ENCODE assay signal across 1 cellular context in the genomic region with DNA sequence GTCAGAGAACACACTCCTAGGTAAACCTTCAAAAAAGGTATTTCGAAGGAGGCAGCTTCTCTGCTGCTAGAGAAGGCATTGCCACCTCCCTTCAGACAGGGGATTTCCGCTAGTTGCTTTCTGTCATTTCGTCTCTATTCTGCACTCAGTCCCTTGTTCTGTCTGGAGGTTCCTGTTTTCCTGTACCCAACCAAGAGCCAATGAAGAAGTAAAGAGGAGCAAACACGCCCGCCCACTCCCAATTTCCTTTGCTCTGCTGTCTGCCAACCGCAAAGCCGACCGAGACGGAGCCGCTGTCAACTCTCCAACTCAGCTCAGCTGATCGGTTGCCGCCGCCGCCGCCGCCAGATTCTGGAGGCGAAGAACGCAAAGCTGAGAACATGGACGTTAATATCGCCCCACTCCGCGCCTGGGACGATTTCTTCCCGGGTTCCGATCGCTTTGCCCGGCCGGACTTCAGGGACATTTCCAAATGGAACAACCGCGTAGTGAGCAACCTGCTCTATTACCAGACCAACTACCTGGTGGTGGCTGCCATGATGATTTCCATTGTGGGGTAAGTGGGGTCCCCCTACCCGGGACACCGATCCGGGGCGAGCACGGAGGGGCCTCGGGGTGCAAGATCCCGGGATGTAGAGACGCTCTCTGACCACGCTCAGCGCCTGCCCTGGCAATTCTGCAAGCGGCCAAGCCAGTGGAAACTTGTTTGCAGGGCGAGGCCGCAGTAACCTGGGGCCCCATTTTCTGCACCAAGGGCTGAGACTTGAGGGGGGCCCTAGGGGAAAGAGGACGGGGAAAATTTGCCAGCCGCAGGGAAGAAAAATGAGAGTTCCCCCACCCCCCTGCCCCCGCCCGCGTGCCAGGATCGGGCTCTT.
TF ChIP-seq lines count a peak whose summit lies in the region.

A gene with protein sequence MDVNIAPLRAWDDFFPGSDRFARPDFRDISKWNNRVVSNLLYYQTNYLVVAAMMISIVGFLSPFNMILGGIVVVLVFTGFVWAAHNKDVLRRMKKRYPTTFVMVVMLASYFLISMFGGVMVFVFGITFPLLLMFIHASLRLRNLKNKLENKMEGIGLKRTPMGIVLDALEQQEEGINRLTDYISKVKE (plus strand): TSS at position 270 of the 875 bp plus-strand sequence. CDS start 111 bp downstream, at position 381.

TF ChIP-seq in HepG2, 621 proteins besides CTCF, POLR2A, EP300 and RAD21 (continued from another document and continues in another):
- TF ChIP-seq, protein P1, sequence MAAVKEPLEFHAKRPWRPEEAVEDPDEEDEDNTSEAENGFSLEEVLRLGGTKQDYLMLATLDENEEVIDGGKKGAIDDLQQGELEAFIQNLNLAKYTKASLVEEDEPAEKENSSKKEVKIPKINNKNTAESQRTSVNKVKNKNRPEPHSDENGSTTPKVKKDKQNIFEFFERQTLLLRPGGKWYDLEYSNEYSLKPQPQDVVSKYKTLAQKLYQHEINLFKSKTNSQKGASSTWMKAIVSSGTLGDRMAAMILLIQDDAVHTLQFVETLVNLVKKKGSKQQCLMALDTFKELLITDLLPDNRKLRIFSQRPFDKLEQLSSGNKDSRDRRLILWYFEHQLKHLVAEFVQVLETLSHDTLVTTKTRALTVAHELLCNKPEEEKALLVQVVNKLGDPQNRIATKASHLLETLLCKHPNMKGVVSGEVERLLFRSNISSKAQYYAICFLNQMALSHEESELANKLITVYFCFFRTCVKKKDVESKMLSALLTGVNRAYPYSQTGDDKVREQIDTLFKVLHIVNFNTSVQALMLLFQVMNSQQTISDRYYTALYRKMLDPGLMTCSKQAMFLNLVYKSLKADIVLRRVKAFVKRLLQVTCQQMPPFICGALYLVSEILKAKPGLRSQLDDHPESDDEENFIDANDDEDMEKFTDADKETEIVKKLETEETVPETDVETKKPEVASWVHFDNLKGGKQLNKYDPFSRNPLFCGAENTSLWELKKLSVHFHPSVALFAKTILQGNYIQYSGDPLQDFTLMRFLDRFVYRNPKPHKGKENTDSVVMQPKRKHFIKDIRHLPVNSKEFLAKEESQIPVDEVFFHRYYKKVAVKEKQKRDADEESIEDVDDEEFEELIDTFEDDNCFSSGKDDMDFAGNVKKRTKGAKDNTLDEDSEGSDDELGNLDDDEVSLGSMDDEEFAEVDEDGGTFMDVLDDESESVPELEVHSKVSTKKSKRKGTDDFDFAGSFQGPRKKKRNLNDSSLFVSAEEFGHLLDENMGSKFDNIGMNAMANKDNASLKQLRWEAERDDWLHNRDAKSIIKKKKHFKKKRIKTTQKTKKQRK (IDR thresholded peaks at IDR 0.05; ENCODE audit: low read length): no peak
- TF ChIP-seq PHF5A (CRISPR knock-in tag; IDR thresholded peaks at IDR 0.05; ENCODE audit: low read depth, unreplicated experiment) (no peak), ZNF235 (CRISPR knock-in tag; IDR thresholded peaks at IDR 0.05; ENCODE audit: borderline replicate concordance) (no peak), U2AF1 (optimal IDR thresholded peaks at IDR 0.05; ENCODE audit: low read depth, low read length) (no peak), ATRX (CRISPR knock-in tag; IDR thresholded peaks at IDR 0.05; ENCODE audit: borderline replicate concordance) (no peak), MATR3 (CRISPR knock-in tag; IDR thresholded peaks at IDR 0.05) (no peak), RFX5 (IDR thresholded peaks at IDR 0.05; ENCODE audit: low read depth, low read length) (no peak), RFX3 (CRISPR knock-in tag; IDR thresholded peaks at IDR 0.05) (no peak), ZFAT (CRISPR knock-in tag; conservative IDR thresholded peaks at IDR 0.05) (no peak), ZNF549 (CRISPR knock-in tag; IDR thresholded peaks at IDR 0.05) (no peak), TBX2 (CRISPR knock-in tag; IDR thresholded peaks at IDR 0.05; ENCODE audit: borderline replicate concordance) (peak; percentile 63), NFIB (CRISPR knock-in tag; IDR thresholded peaks at IDR 0.05; ENCODE audit: borderline replicate concordance) (no peak), SP4 (CRISPR knock-in tag; IDR thresholded peaks at IDR 0.05) (no peak), CBX2 (IDR thresholded peaks at IDR 0.05; ENCODE audit: low read depth, low read length) (no peak), CBX2 (CRISPR knock-in tag; IDR thresholded peaks at IDR 0.05; ENCODE audit: low read depth) (no peak), ZNF329 (CRISPR knock-in tag; IDR thresholded peaks at IDR 0.05; ENCODE audit: low read depth) (no peak), HCFC1 (IDR thresholded peaks at IDR 0.05; ENCODE audit: low read depth, low read length) (no peak), GATAD2A (CRISPR knock-in tag; IDR thresholded peaks at IDR 0.05) (peak; percentile 42; the same call in 1 of the 2 replicates), BHLHE40 (IDR thresholded peaks at IDR 0.05; ENCODE audit: low read length) (no peak), ZNF20 (CRISPR knock-in tag; IDR thresholded peaks at IDR 0.05) (no peak), MTF2 (CRISPR knock-in tag; IDR thresholded peaks at IDR 0.05; ENCODE audit: borderline replicate concordance) (no peak), ZNF614 (CRISPR knock-in tag; IDR thresholded peaks at IDR 0.05; ENCODE audit: borderline replicate concordance) (peak; percentile 82; the same call in 1 of the 2 replicates), ZNF775 (CRISPR knock-in tag; IDR thresholded peaks at IDR 0.05; ENCODE audit: borderline replicate concordance) (no peak), ZNF501 (CRISPR knock-in tag; IDR thresholded peaks at IDR 0.05) (peak; percentile 61; the same call in 1 of the 2 replicates), IKZF1 (IDR thresholded peaks at IDR 0.05) (no peak), MZF1 (CRISPR knock-in tag; IDR thresholded peaks at IDR 0.05; ENCODE audit: borderline replicate concordance) (no peak)
- TF ChIP-seq, protein P2, sequence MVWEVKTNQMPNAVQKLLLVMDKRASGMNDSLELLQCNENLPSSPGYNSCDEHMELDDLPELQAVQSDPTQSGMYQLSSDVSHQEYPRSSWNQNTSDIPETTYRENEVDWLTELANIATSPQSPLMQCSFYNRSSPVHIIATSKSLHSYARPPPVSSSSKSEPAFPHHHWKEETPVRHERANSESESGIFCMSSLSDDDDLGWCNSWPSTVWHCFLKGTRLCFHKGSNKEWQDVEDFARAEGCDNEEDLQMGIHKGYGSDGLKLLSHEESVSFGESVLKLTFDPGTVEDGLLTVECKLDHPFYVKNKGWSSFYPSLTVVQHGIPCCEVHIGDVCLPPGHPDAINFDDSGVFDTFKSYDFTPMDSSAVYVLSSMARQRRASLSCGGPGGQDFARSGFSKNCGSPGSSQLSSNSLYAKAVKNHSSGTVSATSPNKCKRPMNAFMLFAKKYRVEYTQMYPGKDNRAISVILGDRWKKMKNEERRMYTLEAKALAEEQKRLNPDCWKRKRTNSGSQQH (CRISPR knock-in tag; IDR thresholded peaks at IDR 0.05; ENCODE audit: low read depth): no peak
- TF ChIP-seq, protein P3, sequence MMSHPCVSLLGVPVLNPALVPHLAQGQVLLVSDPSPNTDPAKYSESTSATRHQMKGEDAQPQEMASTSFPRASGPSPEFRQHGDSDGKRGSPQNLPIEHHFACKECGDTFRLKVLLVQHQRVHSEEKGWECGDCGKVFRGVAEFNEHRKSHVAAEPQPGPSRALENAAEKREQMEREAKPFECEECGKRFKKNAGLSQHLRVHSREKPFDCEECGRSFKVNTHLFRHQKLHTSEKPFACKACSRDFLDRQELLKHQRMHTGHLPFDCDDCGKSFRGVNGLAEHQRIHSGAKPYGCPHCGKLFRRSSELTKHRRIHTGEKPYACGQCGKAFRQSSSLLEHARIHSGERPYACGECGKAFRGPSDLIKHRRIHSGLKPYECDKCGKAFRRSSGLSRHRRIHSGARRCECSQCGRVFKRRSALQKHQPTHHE (CRISPR knock-in tag; IDR thresholded peaks at IDR 0.05; ENCODE audit: borderline replicate concordance): no peak
- TF ChIP-seq, protein P4, sequence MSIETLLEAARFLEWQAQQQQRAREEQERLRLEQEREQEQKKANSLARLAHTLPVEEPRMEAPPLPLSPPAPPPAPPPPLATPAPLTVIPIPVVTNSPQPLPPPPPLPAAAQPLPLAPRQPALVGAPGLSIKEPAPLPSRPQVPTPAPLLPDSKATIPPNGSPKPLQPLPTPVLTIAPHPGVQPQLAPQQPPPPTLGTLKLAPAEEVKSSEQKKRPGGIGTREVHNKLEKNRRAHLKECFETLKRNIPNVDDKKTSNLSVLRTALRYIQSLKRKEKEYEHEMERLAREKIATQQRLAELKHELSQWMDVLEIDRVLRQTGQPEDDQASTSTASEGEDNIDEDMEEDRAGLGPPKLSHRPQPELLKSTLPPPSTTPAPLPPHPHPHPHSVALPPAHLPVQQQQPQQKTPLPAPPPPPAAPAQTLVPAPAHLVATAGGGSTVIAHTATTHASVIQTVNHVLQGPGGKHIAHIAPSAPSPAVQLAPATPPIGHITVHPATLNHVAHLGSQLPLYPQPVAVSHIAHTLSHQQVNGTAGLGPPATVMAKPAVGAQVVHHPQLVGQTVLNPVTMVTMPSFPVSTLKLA (IDR thresholded peaks at IDR 0.05): no peak
- TF ChIP-seq, protein P5, sequence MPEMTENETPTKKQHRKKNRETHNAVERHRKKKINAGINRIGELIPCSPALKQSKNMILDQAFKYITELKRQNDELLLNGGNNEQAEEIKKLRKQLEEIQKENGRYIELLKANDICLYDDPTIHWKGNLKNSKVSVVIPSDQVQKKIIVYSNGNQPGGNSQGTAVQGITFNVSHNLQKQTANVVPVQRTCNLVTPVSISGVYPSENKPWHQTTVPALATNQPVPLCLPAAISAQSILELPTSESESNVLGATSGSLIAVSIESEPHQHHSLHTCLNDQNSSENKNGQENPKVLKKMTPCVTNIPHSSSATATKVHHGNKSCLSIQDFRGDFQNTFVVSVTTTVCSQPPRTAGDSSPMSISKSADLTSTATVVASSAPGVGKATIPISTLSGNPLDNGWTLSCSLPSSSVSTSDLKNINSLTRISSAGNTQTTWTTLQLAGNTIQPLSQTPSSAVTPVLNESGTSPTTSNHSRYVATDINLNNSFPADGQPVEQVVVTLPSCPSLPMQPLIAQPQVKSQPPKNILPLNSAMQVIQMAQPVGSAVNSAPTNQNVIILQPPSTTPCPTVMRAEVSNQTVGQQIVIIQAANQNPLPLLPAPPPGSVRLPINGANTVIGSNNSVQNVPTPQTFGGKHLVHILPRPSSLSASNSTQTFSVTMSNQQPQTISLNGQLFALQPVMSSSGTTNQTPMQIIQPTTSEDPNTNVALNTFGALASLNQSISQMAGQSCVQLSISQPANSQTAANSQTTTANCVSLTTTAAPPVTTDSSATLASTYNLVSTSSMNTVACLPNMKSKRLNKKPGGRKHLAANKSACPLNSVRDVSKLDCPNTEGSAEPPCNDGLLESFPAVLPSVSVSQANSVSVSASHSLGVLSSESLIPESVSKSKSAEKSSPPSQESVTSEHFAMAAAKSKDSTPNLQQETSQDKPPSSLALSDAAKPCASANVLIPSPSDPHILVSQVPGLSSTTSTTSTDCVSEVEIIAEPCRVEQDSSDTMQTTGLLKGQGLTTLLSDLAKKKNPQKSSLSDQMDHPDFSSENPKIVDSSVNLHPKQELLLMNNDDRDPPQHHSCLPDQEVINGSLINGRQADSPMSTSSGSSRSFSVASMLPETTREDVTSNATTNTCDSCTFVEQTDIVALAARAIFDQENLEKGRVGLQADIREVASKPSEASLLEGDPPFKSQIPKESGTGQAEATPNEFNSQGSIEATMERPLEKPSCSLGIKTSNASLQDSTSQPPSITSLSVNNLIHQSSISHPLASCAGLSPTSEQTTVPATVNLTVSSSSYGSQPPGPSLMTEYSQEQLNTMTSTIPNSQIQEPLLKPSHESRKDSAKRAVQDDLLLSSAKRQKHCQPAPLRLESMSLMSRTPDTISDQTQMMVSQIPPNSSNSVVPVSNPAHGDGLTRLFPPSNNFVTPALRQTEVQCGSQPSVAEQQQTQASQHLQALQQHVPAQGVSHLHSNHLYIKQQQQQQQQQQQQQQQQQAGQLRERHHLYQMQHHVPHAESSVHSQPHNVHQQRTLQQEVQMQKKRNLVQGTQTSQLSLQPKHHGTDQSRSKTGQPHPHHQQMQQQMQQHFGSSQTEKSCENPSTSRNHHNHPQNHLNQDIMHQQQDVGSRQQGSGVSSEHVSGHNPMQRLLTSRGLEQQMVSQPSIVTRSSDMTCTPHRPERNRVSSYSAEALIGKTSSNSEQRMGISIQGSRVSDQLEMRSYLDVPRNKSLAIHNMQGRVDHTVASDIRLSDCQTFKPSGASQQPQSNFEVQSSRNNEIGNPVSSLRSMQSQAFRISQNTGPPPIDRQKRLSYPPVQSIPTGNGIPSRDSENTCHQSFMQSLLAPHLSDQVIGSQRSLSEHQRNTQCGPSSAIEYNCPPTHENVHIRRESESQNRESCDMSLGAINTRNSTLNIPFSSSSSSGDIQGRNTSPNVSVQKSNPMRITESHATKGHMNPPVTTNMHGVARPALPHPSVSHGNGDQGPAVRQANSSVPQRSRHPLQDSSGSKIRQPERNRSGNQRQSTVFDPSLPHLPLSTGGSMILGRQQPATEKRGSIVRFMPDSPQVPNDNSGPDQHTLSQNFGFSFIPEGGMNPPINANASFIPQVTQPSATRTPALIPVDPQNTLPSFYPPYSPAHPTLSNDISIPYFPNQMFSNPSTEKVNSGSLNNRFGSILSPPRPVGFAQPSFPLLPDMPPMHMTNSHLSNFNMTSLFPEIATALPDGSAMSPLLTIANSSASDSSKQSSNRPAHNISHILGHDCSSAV (CRISPR knock-in tag; IDR thresholded peaks at IDR 0.05; ENCODE audit: borderline replicate concordance): no peak
- TF ChIP-seq, protein P6, sequence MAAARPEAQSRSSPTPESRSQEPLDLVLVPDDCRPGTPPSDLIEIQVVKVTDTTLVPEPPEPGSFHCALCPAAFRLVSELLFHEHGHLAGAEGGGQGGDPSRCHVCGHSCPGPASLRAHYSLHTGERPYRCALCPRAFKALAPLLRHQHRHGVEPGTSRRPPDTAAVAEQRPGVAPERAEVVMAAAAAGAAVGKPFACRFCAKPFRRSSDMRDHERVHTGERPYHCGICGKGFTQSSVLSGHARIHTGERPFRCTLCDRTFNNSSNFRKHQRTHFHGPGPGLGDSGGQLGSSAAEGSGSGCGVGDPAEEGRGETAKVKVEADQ (CRISPR knock-in tag; IDR thresholded peaks at IDR 0.05; ENCODE audit: borderline replicate concordance): no peak; the same call in 1 of the 2 replicates
- TF ChIP-seq, protein P7, sequence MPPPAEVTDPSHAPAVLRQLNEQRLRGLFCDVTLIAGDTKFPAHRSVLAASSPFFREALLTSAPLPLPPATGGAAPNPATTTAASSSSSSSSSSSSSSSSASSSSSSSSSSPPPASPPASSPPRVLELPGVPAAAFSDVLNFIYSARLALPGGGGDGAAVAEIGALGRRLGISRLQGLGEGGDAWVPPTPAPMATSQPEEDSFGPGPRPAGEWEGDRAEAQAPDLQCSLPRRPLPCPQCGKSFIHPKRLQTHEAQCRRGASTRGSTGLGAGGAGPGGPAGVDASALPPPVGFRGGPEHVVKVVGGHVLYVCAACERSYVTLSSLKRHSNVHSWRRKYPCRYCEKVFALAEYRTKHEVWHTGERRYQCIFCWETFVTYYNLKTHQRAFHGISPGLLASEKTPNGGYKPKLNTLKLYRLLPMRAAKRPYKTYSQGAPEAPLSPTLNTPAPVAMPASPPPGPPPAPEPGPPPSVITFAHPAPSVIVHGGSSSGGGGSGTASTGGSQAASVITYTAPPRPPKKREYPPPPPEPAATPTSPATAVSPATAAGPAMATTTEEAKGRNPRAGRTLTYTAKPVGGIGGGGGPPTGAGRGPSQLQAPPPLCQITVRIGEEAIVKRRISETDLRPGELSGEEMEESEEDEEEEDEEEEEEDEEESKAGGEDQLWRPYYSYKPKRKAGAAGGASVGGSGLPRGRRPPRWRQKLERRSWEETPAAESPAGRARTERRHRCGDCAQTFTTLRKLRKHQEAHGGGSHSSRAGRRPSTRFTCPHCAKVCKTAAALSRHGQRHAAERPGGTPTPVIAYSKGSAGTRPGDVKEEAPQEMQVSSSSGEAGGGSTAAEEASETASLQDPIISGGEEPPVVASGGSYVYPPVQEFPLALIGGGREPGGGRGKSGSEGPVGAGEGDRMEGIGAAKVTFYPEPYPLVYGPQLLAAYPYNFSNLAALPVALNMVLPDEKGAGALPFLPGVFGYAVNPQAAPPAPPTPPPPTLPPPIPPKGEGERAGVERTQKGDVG (CRISPR knock-in tag; IDR thresholded peaks at IDR 0.05; ENCODE audit: borderline replicate concordance): no peak
- TF ChIP-seq, protein P8, sequence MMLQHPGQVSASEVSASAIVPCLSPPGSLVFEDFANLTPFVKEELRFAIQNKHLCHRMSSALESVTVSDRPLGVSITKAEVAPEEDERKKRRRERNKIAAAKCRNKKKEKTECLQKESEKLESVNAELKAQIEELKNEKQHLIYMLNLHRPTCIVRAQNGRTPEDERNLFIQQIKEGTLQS (CRISPR knock-in tag; IDR thresholded peaks at IDR 0.05): no peak
